In the genomic region with DNA sequence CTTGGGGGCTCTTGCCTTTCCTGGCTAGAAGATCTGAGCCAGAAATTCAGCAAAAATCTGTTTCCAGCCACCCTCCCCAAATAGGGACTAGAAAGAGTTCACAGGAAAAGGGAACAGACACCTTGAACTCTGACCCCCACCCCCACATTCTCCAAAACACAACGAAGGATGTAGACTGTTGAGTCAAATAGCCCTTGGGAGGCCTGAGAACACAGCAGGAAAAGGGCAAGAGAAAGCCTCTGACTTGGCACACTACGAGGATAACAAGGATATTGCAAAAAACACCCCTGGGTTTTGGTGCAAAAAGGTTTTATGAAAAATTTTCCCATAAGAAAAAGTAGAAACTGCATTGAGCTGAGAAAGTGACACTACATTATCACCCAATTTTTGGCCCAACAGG, we compare ENCODE assay signal across 19 cellular contexts. TPM values are rescaled to one million over a fixed set of nuclear protein-coding genes. Genes with fewer than 3 reads are reported as not detected.
DNase-seq lines count a peak whose midpoint lies in the region; ATAC-seq, FAIRE-seq and TF ChIP-seq lines count a peak whose summit lies in the region.
"Had no signal": no experiment of that assay in that cellular context is flagged by ENCODE, and none has a peak within 500 bp of the region (broad histone marks: within the 10 kb centered on the region; RNA-seq: fewer than 3 reads in every experiment).

No MANE protein-coding gene starts in this region.

- no peak for TF ChIP-seq CTCF in K562 (IDR thresholded peaks at IDR 0.05 in 2 of 3, conservative IDR thresholded peaks at IDR 0.05 in 1 of 3; ENCODE audit: insufficient read depth in 2 of 3, low read depth in 1 of 3, low read length in 3 of 3)
- no peak for TF ChIP-seq CTCF in nephron (IDR thresholded peaks at IDR 0.05; ENCODE audit: unreplicated experiment in 3 of 3)
- TF ChIP-seq CTCF in testis (IDR thresholded peaks at IDR 0.05): no peak
- TF ChIP-seq CTCF in CD8-positive, alpha-beta T cell (IDR thresholded peaks at IDR 0.05): no peak

- no peak overlapping the region for H2AFZ ChIP-seq in K562 (ENCODE audit: low read depth, low read length)

- H3K9me1 ChIP-seq in K562 (ENCODE audit: control insufficient read depth, insufficient read depth, low read length): peaks cover 3% of the 10 kb centered on the region

- no peak for DNase-seq in activated naive CD4-positive, alpha-beta T cell treated with anti-CD3 and anti-CD28 coated beads, Interleukin-2, amount 10 ng/mL, durations not matched to agents 7 days and 5 days
- DNase-seq in activated naive CD4-positive, alpha-beta T cell treated with anti-CD3 and anti-CD28 coated beads, Interleukin-2, amount 50 U/mL, for 72 hours (ENCODE audit: low spot score in 2 of 2): no peak
- DNase-seq in K562 (ENCODE audit: extremely low read depth in 1 of 4, low spot score in 3 of 4): peak in 1 of 4 experiments; percentile 34
- no peak for DNase-seq in testis
- DNase-seq in CD8-positive, alpha-beta T cell: no peak
- DNase-seq: activated naive CD4-positive, alpha-beta T cell treated with anti-CD3 and anti-CD28 coated beads for 36 hours; caudate nucleus; GF-D8; NCI-H187; NCI-H510A treated with DMSO at 0.1 percent for 48 hours; posterior cingulate gyrus; stimulated activated CD4-positive, alpha-beta T cell treated with anti-CD3 and anti-CD28 coated beads, Interleukin-15, amount 100 ng/mL, for 24 hours had no signal

- WGBS in K562 (ENCODE audit: insufficient coverage, low coverage, missing lambda C conversion rate): 50% methylated on average over 2 of the region's 2 CpGs
- WGBS in testis, 2 donors: 20 to 30% methylated on average over 2 of the region's 2 CpGs

- TF ChIP-seq RAD21 in K562 (CRISPR knock-in tag; conservative IDR thresholded peaks at IDR 0.05 in 1 of 2, IDR thresholded peaks at IDR 0.05 in 1 of 2): no peak

- BruUV-seq in K562 (replicated peaks; lab: Mats Ljungman, UMichigan): no TSS peak

- peaks cover 18 to 25% of the 10 kb centered on the region in 2 experiments; a peak in 4 of 5 replicates for H3K4me1 ChIP-seq in K562 (replicated peaks in 1 of 2; ENCODE audit: control insufficient read depth in 2 of 2, insufficient read depth in 2 of 2, low read length in 2 of 2)
- H3K4me1 ChIP-seq in subcutaneous abdominal adipose tissue (ENCODE audit: control insufficient read depth in 5 of 5, insufficient read depth in 5 of 5, low read length in 5 of 5): peaks cover 22 to 57% (median 53%) of the 10 kb centered on the region in 5 donors
- H3K4me1 ChIP-seq in testis: peaks cover 42% of the 10 kb centered on the region
- peaks cover 30% of the 10 kb centered on the region for H3K4me1 ChIP-seq in CD8-positive, alpha-beta T cell (ENCODE audit: insufficient read depth, low read length)

- H3K27ac Mint-ChIP-seq in activated naive CD4-positive, alpha-beta T cell treated with anti-CD3 and anti-CD28 coated beads, Interleukin-2, amount 10 ng/mL, durations not matched to agents 7 days and 5 days: no peak overlapping the region
- H3K27ac Mint-ChIP-seq in activated naive CD4-positive, alpha-beta T cell treated with anti-CD3 and anti-CD28 coated beads, Interleukin-2, amount 50 U/mL, for 72 hours: no peak overlapping the region
- H3K27ac Mint-ChIP-seq in nephron: peak overlapping the region in 1 of 3 experiments; percentile 35
- H3K27ac Mint-ChIP-seq in CD8-positive, alpha-beta T cell: no peak overlapping the region

- in situ Hi-C loops in K562 (cut with MboI): no loop called here

- H3K4me3 ChIP-seq in K562 (no peak overlapping the region), subcutaneous abdominal adipose tissue (ENCODE audit: low read depth in 1 of 5, low read length in 5 of 5) (no peak overlapping the region), testis (no peak overlapping the region)
- no peak overlapping the region for H3K4me3 ChIP-seq in CD8-positive, alpha-beta T cell (ENCODE audit: low read depth, low read length)

- no peak for TF ChIP-seq EP300 in K562 (IDR thresholded peaks at IDR 0.05; ENCODE audit: low read length)

- peaks cover 17% of the 10 kb centered on the region for H4K20me1 ChIP-seq in K562 (replicated peaks; ENCODE audit: control insufficient read depth, insufficient read depth, low read length)

- no peak overlapping the region for H3K4me2 ChIP-seq in K562 (ENCODE audit: insufficient read depth, low read length)

- H3K36me3 ChIP-seq in K562 (ENCODE audit: control insufficient read depth, insufficient read depth, low read length) (peaks cover 57% of the 10 kb centered on the region), subcutaneous abdominal adipose tissue (ENCODE audit: control insufficient read depth in 5 of 5, insufficient read depth in 5 of 5, low read length in 5 of 5) (peaks cover 3 to 28% (median 15%) of the 10 kb centered on the region in 5 donors), testis (ENCODE audit: low read depth, missing control alignments) (no peaks in the 10 kb centered on the region)
- peaks cover 15% of the 10 kb centered on the region for H3K36me3 ChIP-seq in CD8-positive, alpha-beta T cell (ENCODE audit: insufficient read depth, low read length)

- H3K4me1 Mint-ChIP-seq in activated naive CD4-positive, alpha-beta T cell treated with anti-CD3 and anti-CD28 coated beads, Interleukin-2, amount 10 ng/mL, durations not matched to agents 7 days and 5 days: peaks cover 34% of the 10 kb centered on the region
- peaks cover 17% of the 10 kb centered on the region for H3K4me1 Mint-ChIP-seq in nephron
- peaks cover 40% of the 10 kb centered on the region for H3K4me1 Mint-ChIP-seq in CD8-positive, alpha-beta T cell (ENCODE audit: low read depth)

- peak overlapping the region; percentile 31 for H3K4me3 Mint-ChIP-seq in activated naive CD4-positive, alpha-beta T cell treated with anti-CD3 and anti-CD28 coated beads, Interleukin-2, amount 10 ng/mL, durations not matched to agents 7 days and 5 days
- peak overlapping the region in 2 of 3 experiments; percentile 63 to 65 for H3K4me3 Mint-ChIP-seq in nephron
- H3K4me3 Mint-ChIP-seq in CD8-positive, alpha-beta T cell: no peak overlapping the region

- H3K9me3 Mint-ChIP-seq in activated naive CD4-positive, alpha-beta T cell treated with anti-CD3 and anti-CD28 coated beads, Interleukin-2, amount 10 ng/mL, durations not matched to agents 7 days and 5 days: no peaks in the 10 kb centered on the region
- no peaks in the 10 kb centered on the region for H3K9me3 Mint-ChIP-seq in activated naive CD4-positive, alpha-beta T cell treated with anti-CD3 and anti-CD28 coated beads, Interleukin-2, amount 50 U/mL, for 72 hours
- H3K9me3 Mint-ChIP-seq in nephron: no peaks in the 10 kb centered on the region
- H3K9me3 Mint-ChIP-seq in CD8-positive, alpha-beta T cell: no peaks in the 10 kb centered on the region
- H3K9me3 Mint-ChIP-seq: activated naive CD4-positive, alpha-beta T cell treated with anti-CD3 and anti-CD28 coated beads for 36 hours; mesothelial cell of epicardium had no signal

- POLR2A ChIA-PET in K562 (lab: Yijun Ruan, JAX): no interaction called here
- POLR2A ChIA-PET in CD8-positive, alpha-beta T cell (lab: Charles Lee): no interaction called here

- H3K9ac ChIP-seq in K562 (ENCODE audit: insufficient read depth in 1 of 2, low read depth in 2 of 2, low read length in 2 of 2) (no peak overlapping the region), subcutaneous abdominal adipose tissue (ENCODE audit: low read length in 5 of 5) (no peak overlapping the region)

- FAIRE-seq in K562 (lab: Jason Lieb, UNC): no peak
- FAIRE-seq: GM19239, islet of Langerhans had no signal

- TF ChIP-seq POLR2A in K562 (conservative IDR thresholded peaks at IDR 0.05): no peak
- no peak for TF ChIP-seq POLR2A in testis (IDR thresholded peaks at IDR 0.05)

- H3K27me3 ChIP-seq in K562 (ENCODE audit: control insufficient read depth in 2 of 2, insufficient read depth in 2 of 2, low read length in 2 of 2) (no peaks in the 10 kb centered on the region), subcutaneous abdominal adipose tissue (ENCODE audit: control insufficient read depth in 5 of 5, insufficient read depth in 4 of 5, low read length in 5 of 5) (no peaks in the 10 kb centered on the region), testis (no peaks in the 10 kb centered on the region)
- no peaks in the 10 kb centered on the region for H3K27me3 ChIP-seq in CD8-positive, alpha-beta T cell (ENCODE audit: insufficient read depth, low read length)

- H3K36me3 Mint-ChIP-seq in activated naive CD4-positive, alpha-beta T cell treated with anti-CD3 and anti-CD28 coated beads, Interleukin-2, amount 10 ng/mL, durations not matched to agents 7 days and 5 days: peaks cover 30% of the 10 kb centered on the region
- peaks cover 8 to 22% of the 10 kb centered on the region in 2 donors for H3K36me3 Mint-ChIP-seq in activated naive CD4-positive, alpha-beta T cell treated with anti-CD3 and anti-CD28 coated beads, Interleukin-2, amount 50 U/mL, for 72 hours
- peaks cover 13% of the 10 kb centered on the region for H3K36me3 Mint-ChIP-seq in nephron (ENCODE audit: low read depth)
- H3K36me3 Mint-ChIP-seq in CD8-positive, alpha-beta T cell: peaks cover 37% of the 10 kb centered on the region

- CTCF ChIA-PET in activated naive CD4-positive, alpha-beta T cell treated with anti-CD3 and anti-CD28 coated beads, Interleukin-2, amount 10 ng/mL, durations not matched to agents 7 days and 5 days (lab: Charles Lee): no interaction called here
- CTCF ChIA-PET in K562 (lab: Yijun Ruan, JAX; ENCODE audit: low intra/inter-chr PET ratio): no interaction called here
- CTCF ChIA-PET in CD8-positive, alpha-beta T cell (lab: Charles Lee): interaction anchor here (0.9 to 1.1 kb wide), 2 partner anchors 17 to 50 kb away, joined by 3 read pairs; partner anchors contain the start of gene MTF1

- ATAC-seq in activated naive CD4-positive, alpha-beta T cell treated with anti-CD3 and anti-CD28 coated beads, Interleukin-2, amount 50 U/mL, for 72 hours: no peak
- ATAC-seq in K562: no peak
- ATAC-seq in CD8-positive, alpha-beta T cell: no peak
- ATAC-seq in GM18519 (IDR thresholded peaks at IDR 0.05; ENCODE audit: low FRiP score, unreplicated experiment): no peak

- peaks cover 50% of the 10 kb centered on the region for H3K79me2 ChIP-seq in K562 (ENCODE audit: control insufficient read depth, insufficient read depth, low read length)

- H3K9me3 ChIP-seq in K562 (replicated peaks; ENCODE audit: control insufficient read depth, insufficient read depth, low read depth, low read length) (no peaks in the 10 kb centered on the region), subcutaneous abdominal adipose tissue (ENCODE audit: control insufficient read depth in 5 of 5, low read length in 5 of 5) (no peaks in the 10 kb centered on the region), testis (no peaks in the 10 kb centered on the region)
- H3K9me3 ChIP-seq in CD8-positive, alpha-beta T cell (ENCODE audit: low read length): no peaks in the 10 kb centered on the region

- H3K27ac ChIP-seq in K562 (ENCODE audit: extremely low read depth, low read depth, low read length): no peak overlapping the region
- H3K27ac ChIP-seq in subcutaneous abdominal adipose tissue (ENCODE audit: low read depth, low read length): peak overlapping the region; percentile 84
- peak overlapping the region in 1 of 2 donors; percentile 98 for H3K27ac ChIP-seq in testis
- H3K27ac ChIP-seq in CD8-positive, alpha-beta T cell (ENCODE audit: low read depth, low read length): no peak overlapping the region

- intact Hi-C loops in K562 (cut with micrococcal nuclease) (loop anchor here (2.0 to 10.0 kb wide), 3 partner anchors 49 to 165 kb away; partner anchors contain the start of gene MTF1), testis (cut with DNase I; ENCODE audit: low total_unique reads) (no loop called here)
- intact Hi-C loops in CD8-positive, alpha-beta T cell (cut with DNase I, micrococcal nuclease): loop anchor here (2.0 to 10.0 kb wide), 7 partner anchors 122 to 335 kb away; partner anchors contain the start of genes GNL2 (in 2 of the 2), SF3A3 (in 1 of the 2), SNIP1 (in 1 of the 2) and UTP11 (in 1 of the 2)

- H3K27me3 Mint-ChIP-seq in activated naive CD4-positive, alpha-beta T cell treated with anti-CD3 and anti-CD28 coated beads, Interleukin-2, amount 10 ng/mL, durations not matched to agents 7 days and 5 days: no peaks in the 10 kb centered on the region
- H3K27me3 Mint-ChIP-seq in nephron (ENCODE audit: low read depth): no peaks in the 10 kb centered on the region
- H3K27me3 Mint-ChIP-seq in CD8-positive, alpha-beta T cell (ENCODE audit: low read depth): no peaks in the 10 kb centered on the region

RNA-seq across cellular contexts. Expression of gene YRDC, which starts 1.9 kb away (rescaled TPM):
- 10 to 100 TPM; 25.7 to 39.3 TPM for total RNA-seq in activated naive CD4-positive, alpha-beta T cell treated with anti-CD3 and anti-CD28 coated beads, Interleukin-2, amount 50 U/mL, for 72 hours
- total RNA-seq in K562 (2011; cell fraction: chromatin; rRNA removed; ENCODE audit: low replicate concordance): 10.5 and 18.9 TPM in 2 replicates
- 20.5 and 22.2 TPM in 2 replicates for total RNA-seq in K562 (2011; cell fraction: nucleolus; rRNA removed)
- 21.0 and 24.2 TPM in 2 replicates for total RNA-seq in K562 (2011; cell fraction: nucleoplasm; rRNA removed)
- total RNA-seq in K562 (2014; rRNA removed): 58.5 and 65.1 TPM in 2 replicates
- total RNA-seq in K562 (2014; rRNA removed; fragmentation: Illumina TruSeq; extraction: Trizol): 47.2 and 51.0 TPM in 2 replicates
- total RNA-seq in K562 (2015; rRNA removed; fragmentation: Illumina TruSeq; extraction: Trizol): 34.1 and 34.2 TPM in 2 replicates
- total RNA-seq in K562 (2021): 57.2 and 60.1 TPM in 2 replicates
- 49.8 and 56.0 TPM in 2 replicates for polyA plus RNA-seq in K562 (2011; rRNA removed)
- 48.6 and 49.6 TPM in 2 replicates for polyA plus RNA-seq in K562 (2011; cell fraction: cytosol; rRNA removed)
- polyA plus RNA-seq in K562 (2011; cell fraction: nucleus; rRNA removed): 18.8 and 19.7 TPM in 2 replicates
- 32.7 and 40.3 TPM in 2 replicates for polyA plus RNA-seq in K562 (2012)
- 40.2 and 44.8 TPM in 2 replicates for polyA plus RNA-seq in K562 (2014; fragmentation: Illumina TruSeq; extraction: Trizol)
- polyA plus RNA-seq in K562 (2014; fragmentation: Nextera tagmentation; extraction: Ambion mirVana): 10 to 100 TPM; 11.1 to 16.7 TPM
- 54.4 and 58.9 TPM in 2 replicates for polyA plus RNA-seq in K562 (2014; rRNA removed)
- 25.0 and 26.0 TPM in 2 replicates for polyA minus RNA-seq in K562 (2011; rRNA and poly(A)+ RNA removed)
- polyA minus RNA-seq in K562 (2011; cell fraction: cytosol; rRNA and poly(A)+ RNA removed): 19.2 and 24.3 TPM in 2 replicates
- polyA minus RNA-seq in K562 (2011; cell fraction: nucleus; rRNA and poly(A)+ RNA removed): 10.4 and 11.3 TPM in 2 replicates
- total RNA-seq in testis: 10 to 100 TPM; 42.8 to 46.7 TPM
- 39.7 TPM for polyA plus RNA-seq in testis (ENCODE audit: insufficient read depth, low read depth, low replicate concordance)
- total RNA-seq in CD8-positive, alpha-beta T cell: 10 to 100 TPM; 31.6 to 32.8 TPM

RNA-seq across cellular contexts. Expression of gene C1orf122, which starts 2.4 kb away (rescaled TPM):
- total RNA-seq in activated naive CD4-positive, alpha-beta T cell treated with anti-CD3 and anti-CD28 coated beads, Interleukin-2, amount 50 U/mL, for 72 hours: 10 to 100 TPM; 18.8 to 21.4 TPM
- 2.4 and 6.3 TPM in 2 replicates for total RNA-seq in K562 (2011; cell fraction: chromatin; rRNA removed; ENCODE audit: low replicate concordance)
- 12.6 and 15.3 TPM in 2 replicates for total RNA-seq in K562 (2011; cell fraction: nucleolus; rRNA removed)
- 6.2 and 7.9 TPM in 2 replicates for total RNA-seq in K562 (2011; cell fraction: nucleoplasm; rRNA removed)
- total RNA-seq in K562 (2014; rRNA removed) (70.9 and 85.3 TPM in 2 replicates), K562 (2014; rRNA removed; fragmentation: Illumina TruSeq; extraction: Trizol) (11.2 TPM in 2 replicates), K562 (2015; rRNA removed; fragmentation: Illumina TruSeq; extraction: Trizol) (18.6 and 22.0 TPM in 2 replicates), K562 (2021) (51.5 and 52.5 TPM in 2 replicates), testis (100 to 1,000 TPM; 147 to 188 TPM)
- polyA plus RNA-seq in K562 (2011; rRNA removed) (17.3 and 20.7 TPM in 2 replicates), K562 (2014; fragmentation: Illumina TruSeq; extraction: Trizol) (8.5 and 12.4 TPM in 2 replicates), K562 (2014; fragmentation: Nextera tagmentation; extraction: Ambion mirVana) (1 to 10 TPM; 3.6 to 5.2 TPM), K562 (2014; rRNA removed) (47.9 and 58.3 TPM in 2 replicates), testis (ENCODE audit: insufficient read depth, low read depth, low replicate concordance) (48.1 TPM)
- 18.1 and 59.5 TPM in 2 replicates for polyA plus RNA-seq in K562 (2011; cell fraction: cytosol; rRNA removed)
- polyA plus RNA-seq in K562 (2011; cell fraction: nucleus; rRNA removed): 20.9 and 26.5 TPM in 2 replicates
- polyA plus RNA-seq in K562 (2012): 19.8 and 25.5 TPM in 2 replicates
- polyA minus RNA-seq in K562 (2011; rRNA and poly(A)+ RNA removed): 2.0 and 2.6 TPM in 2 replicates
- polyA minus RNA-seq in K562 (2011; cell fraction: cytosol; rRNA and poly(A)+ RNA removed): 5.5 and 5.9 TPM in 2 replicates
- polyA minus RNA-seq in K562 (2011; cell fraction: nucleus; rRNA and poly(A)+ RNA removed): 4.3 and 5.7 TPM in 2 replicates
- 10 to 100 TPM; 13.8 to 14.8 TPM for total RNA-seq in CD8-positive, alpha-beta T cell

RNA-seq across cellular contexts. Expression of gene MANEAL, which starts 16.3 kb away (rescaled TPM):
- total RNA-seq in activated naive CD4-positive, alpha-beta T cell treated with anti-CD3 and anti-CD28 coated beads, Interleukin-2, amount 50 U/mL, for 72 hours: 1 to 10 TPM; 1.0 to 3.1 TPM
- total RNA-seq in K562 (2011; cell fraction: chromatin; rRNA removed; ENCODE audit: low replicate concordance): 1.1 and 3.1 TPM in 2 replicates
- total RNA-seq in K562 (2011; cell fraction: nucleolus; rRNA removed): 3.7 and 4.5 TPM in 2 replicates
- 3.5 and 3.7 TPM in 2 replicates for total RNA-seq in K562 (2011; cell fraction: nucleoplasm; rRNA removed)
- total RNA-seq in K562 (2014; rRNA removed) (1.2 and 2.7 TPM in 2 replicates), K562 (2014; rRNA removed; fragmentation: Illumina TruSeq; extraction: Trizol) (1.1 TPM in 2 replicates), K562 (2015; rRNA removed; fragmentation: Illumina TruSeq; extraction: Trizol) (2.0 and 2.1 TPM in 2 replicates), K562 (2021) (2.0 and 2.2 TPM in 2 replicates), testis (10 to 100 TPM in 1 of 2 donors, 1 to 10 TPM in 1; 7.9 to 11.0 TPM)
- polyA plus RNA-seq in K562 (2011; rRNA removed) (1.0 and 3.2 TPM in 2 replicates), K562 (2014; fragmentation: Illumina TruSeq; extraction: Trizol) (1.6 and 1.9 TPM in 2 replicates), K562 (2014; fragmentation: Nextera tagmentation; extraction: Ambion mirVana) (under 1 TPM; 0.37 to 0.59 TPM), K562 (2014; rRNA removed) (0.95 and 1.00 TPM in 2 replicates), testis (ENCODE audit: insufficient read depth, low read depth, low replicate concordance) (6.9 TPM)
- 2.0 and 5.7 TPM in 2 replicates for polyA plus RNA-seq in K562 (2011; cell fraction: cytosol; rRNA removed)
- 0.65 and 2.1 TPM in 2 replicates for polyA plus RNA-seq in K562 (2011; cell fraction: nucleus; rRNA removed)
- 1.1 and 2.3 TPM in 2 replicates for polyA plus RNA-seq in K562 (2012)
- polyA minus RNA-seq in K562 (2011; rRNA and poly(A)+ RNA removed): 0.69 and 2.1 TPM in 2 replicates
- polyA minus RNA-seq in K562 (2011; cell fraction: cytosol; rRNA and poly(A)+ RNA removed): 2.5 and 4.6 TPM in 2 replicates
- 0.44 and 0.81 TPM in 2 replicates for polyA minus RNA-seq in K562 (2011; cell fraction: nucleus; rRNA and poly(A)+ RNA removed)
- under 1 TPM; 0.60 to 0.61 TPM for total RNA-seq in CD8-positive, alpha-beta T cell

RNA-seq across cellular contexts. Expression of gene EPHA10, which starts 45.0 kb away (rescaled TPM):
- total RNA-seq in activated naive CD4-positive, alpha-beta T cell treated with anti-CD3 and anti-CD28 coated beads, Interleukin-2, amount 50 U/mL, for 72 hours: 1 to 10 TPM in 1 of 2 donors, under 1 TPM in 1; 0.14 to 3.0 TPM
- not detected in 2 replicates for total RNA-seq in K562 (2011; cell fraction: chromatin; rRNA removed; ENCODE audit: low replicate concordance)
- total RNA-seq in K562 (2011; cell fraction: nucleolus; rRNA removed): not detected in 2 replicates
- not detected in 2 replicates for total RNA-seq in K562 (2011; cell fraction: nucleoplasm; rRNA removed)
- total RNA-seq in K562 (2014; rRNA removed) (not detected in 2 replicates), K562 (2014; rRNA removed; fragmentation: Illumina TruSeq; extraction: Trizol) (not detected in 2 replicates), K562 (2015; rRNA removed; fragmentation: Illumina TruSeq; extraction: Trizol) (not detected in 2 replicates), K562 (2021) (0.02 TPM in 1 of 2 replicates, not detected in the other), testis (10 to 100 TPM; 55.3 to 71.7 TPM)
- polyA plus RNA-seq in K562 (2011; rRNA removed) (not detected in 2 replicates), K562 (2014; fragmentation: Illumina TruSeq; extraction: Trizol) (not detected in 2 replicates), K562 (2014; fragmentation: Nextera tagmentation; extraction: Ambion mirVana) (under 1 TPM in 1 of 2 experiments, not detected in 1; 0.03 TPM), K562 (2014; rRNA removed) (not detected in 2 replicates), testis (ENCODE audit: insufficient read depth, low read depth, low replicate concordance) (64.2 TPM)
- polyA plus RNA-seq in K562 (2011; cell fraction: cytosol; rRNA removed): not detected in 2 replicates
- polyA plus RNA-seq in K562 (2011; cell fraction: nucleus; rRNA removed): 0.04 TPM in 1 of 2 replicates, not detected in the other
- polyA plus RNA-seq in K562 (2012): 0.07 and 0.08 TPM in 2 replicates
- polyA minus RNA-seq in K562 (2011; rRNA and poly(A)+ RNA removed): not detected in 2 replicates
- polyA minus RNA-seq in K562 (2011; cell fraction: cytosol; rRNA and poly(A)+ RNA removed): not detected in 2 replicates
- polyA minus RNA-seq in K562 (2011; cell fraction: nucleus; rRNA and poly(A)+ RNA removed): not detected in 2 replicates
- total RNA-seq in CD8-positive, alpha-beta T cell: not detected
- polyA plus RNA-seq: AG04450 had no signal

RNA-seq across cellular contexts. Expression of gene MTF1, which starts 49.5 kb away (rescaled TPM):
- total RNA-seq in activated naive CD4-positive, alpha-beta T cell treated with anti-CD3 and anti-CD28 coated beads, Interleukin-2, amount 50 U/mL, for 72 hours: 10 to 100 TPM; 21.0 to 23.4 TPM
- 31.8 and 48.9 TPM in 2 replicates for total RNA-seq in K562 (2011; cell fraction: chromatin; rRNA removed; ENCODE audit: low replicate concordance)
- 9.0 and 9.3 TPM in 2 replicates for total RNA-seq in K562 (2011; cell fraction: nucleolus; rRNA removed)
- total RNA-seq in K562 (2011; cell fraction: nucleoplasm; rRNA removed): 11.7 and 13.0 TPM in 2 replicates
- total RNA-seq in K562 (2014; rRNA removed) (1.1 and 2.6 TPM in 2 replicates), K562 (2014; rRNA removed; fragmentation: Illumina TruSeq; extraction: Trizol) (6.7 and 7.1 TPM in 2 replicates), K562 (2015; rRNA removed; fragmentation: Illumina TruSeq; extraction: Trizol) (4.3 and 4.4 TPM in 2 replicates), K562 (2021) (11.3 and 12.2 TPM in 2 replicates), testis (10 to 100 TPM; 12.8 to 16.8 TPM)
- polyA plus RNA-seq in K562 (2011; rRNA removed) (4.8 and 5.1 TPM in 2 replicates), K562 (2014; fragmentation: Illumina TruSeq; extraction: Trizol) (5.2 and 6.1 TPM in 2 replicates), K562 (2014; fragmentation: Nextera tagmentation; extraction: Ambion mirVana) (1 to 10 TPM; 1.9 to 2.4 TPM), K562 (2014; rRNA removed) (2.9 and 3.6 TPM in 2 replicates), testis (ENCODE audit: insufficient read depth, low read depth, low replicate concordance) (35.9 TPM)
- polyA plus RNA-seq in K562 (2011; cell fraction: cytosol; rRNA removed): 3.1 and 4.5 TPM in 2 replicates
- 5.0 and 7.5 TPM in 2 replicates for polyA plus RNA-seq in K562 (2011; cell fraction: nucleus; rRNA removed)
- 2.3 and 5.2 TPM in 2 replicates for polyA plus RNA-seq in K562 (2012)
- 16.1 and 36.5 TPM in 2 replicates for polyA minus RNA-seq in K562 (2011; rRNA and poly(A)+ RNA removed)
- polyA minus RNA-seq in K562 (2011; cell fraction: cytosol; rRNA and poly(A)+ RNA removed): 2.8 and 3.1 TPM in 2 replicates
- 3.2 and 6.2 TPM in 2 replicates for polyA minus RNA-seq in K562 (2011; cell fraction: nucleus; rRNA and poly(A)+ RNA removed)
- total RNA-seq in CD8-positive, alpha-beta T cell: 10 to 100 TPM; 30.3 to 30.8 TPM
